12 cellular contexts compared by ENCODE assay signal in genomic region chr1:26861286-26861701, GRCh38. TPM values are rescaled to one million over a fixed set of nuclear protein-coding genes. Genes with fewer than 3 reads are reported as not detected.
DNase-seq lines count a peak whose midpoint lies in the region; ATAC-seq, FAIRE-seq and TF ChIP-seq lines count a peak whose summit lies in the region.
"Had no signal": no experiment of that assay in that cellular context is flagged by ENCODE, and none has a peak within 500 bp of the region (broad histone marks: within the 10 kb centered on the region; RNA-seq: fewer than 3 reads in every experiment).

No MANE protein-coding gene starts in this region.

- CTCF ChIA-PET in HEK293T (lab: Yijun Ruan, JAX): interaction anchor here (0.5 kb wide), 1 partner anchor 296 kb away, joined by 3 read pairs; no protein-coding TSS in a partner anchor

- POLR2A ChIA-PET in HEK293T (lab: Yijun Ruan, JAX): no interaction called here

- WGBS in small intestine, 3 donors: 36 to 60% (median 54%) methylated on average over 5 of the region's 5 CpGs

- ATAC-seq in GM18517 (IDR thresholded peaks at IDR 0.05; ENCODE audit: unreplicated experiment): no peak
- ATAC-seq: GM12878; stimulated activated naive CD8-positive, alpha-beta T cell treated with anti-CD3 and anti-CD28 coated beads, Interleukin-15, amount 100 ng/mL, for 72 hours had no signal

- intact Hi-C loops in posterior vena cava (cut with DNase I): loop anchor here in 1 of 2 donors (10.0 kb wide), 1 partner anchor 1204 kb away; no protein-coding TSS in a partner anchor

- peaks cover 5% of the 10 kb centered on the region for H3K36me3 ChIP-seq in GM06990 (ENCODE audit: control insufficient read depth, insufficient read depth, low read length)
- no peaks in the 10 kb centered on the region for H3K36me3 ChIP-seq in small intestine (ENCODE audit: control insufficient read depth in 2 of 2, insufficient read depth in 2 of 2, low read length in 2 of 2)

- DNase-seq in GM06990 (ENCODE audit: extremely low read depth, insufficient read length): no peak
- DNase-seq in RCC 7860 (ENCODE audit: low spot score): peak; percentile 12
- DNase-seq in epithelial cell of proximal tubule (ENCODE audit: low read depth): no peak
- DNase-seq in small intestine: peak; percentile 29
- DNase-seq in posterior vena cava (ENCODE audit: low spot score): no peak
- no peak for DNase-seq in HEK293T (ENCODE audit: extremely low spot score)
- DNase-seq: activated gamma-delta T cell treated with Interleukin-2 at 50 U/mL for 16 hours; stimulated activated naive CD8-positive, alpha-beta T cell treated with anti-CD3 and anti-CD28 coated beads, Interleukin-15, amount 100 ng/mL, for 72 hours; T-helper 2 cell had no signal

- no peaks in the 10 kb centered on the region for H3K9me3 ChIP-seq in small intestine (ENCODE audit: control insufficient read depth, low read depth)

- H3K27ac ChIP-seq in small intestine (ENCODE audit: low read depth in 1 of 2, low read length in 1 of 2): no peak overlapping the region

- H3K4me1 ChIP-seq in small intestine (ENCODE audit: control insufficient read depth in 2 of 2, insufficient read depth in 1 of 2, low read depth in 1 of 2, low read length in 1 of 2): no peaks in the 10 kb centered on the region

- FAIRE-seq in RCC 7860 (lab: Jason Lieb, UNC) (no peak), small intestine (lab: Jason Lieb, UNC) (no peak)
- FAIRE-seq: endometrium, GM12878 had no signal

- no peak overlapping the region for H3K4me3 ChIP-seq in GM06990 (replicated peaks; ENCODE audit: low read depth, low read length)
- no peak overlapping the region for H3K4me3 ChIP-seq in epithelial cell of proximal tubule (ENCODE audit: low read depth, low read length)
- H3K4me3 ChIP-seq in small intestine (ENCODE audit: low read depth in 1 of 2, low read length in 2 of 2): no peak overlapping the region
- H3K4me3 ChIP-seq: GM12878 had no signal

- TF ChIP-seq CTCF in GM06990 (IDR thresholded peaks at IDR 0.05; ENCODE audit: insufficient read depth, low read length, poor library complexity, severe bottlenecking) (peak; percentile 10), epithelial cell of proximal tubule (conservative IDR thresholded peaks at IDR 0.05; ENCODE audit: low read depth, low read length) (peak; percentile 36)

- no peaks in the 10 kb centered on the region for H3K27me3 ChIP-seq in GM06990 (replicated peaks; ENCODE audit: control insufficient read depth, insufficient read depth, low read length)
- no peaks in the 10 kb centered on the region for H3K27me3 ChIP-seq in small intestine (ENCODE audit: control insufficient read depth in 2 of 2, insufficient read depth in 2 of 2, low read length in 2 of 2)

TF ChIP-seq in HEK293T, 16 proteins besides CTCF, POLR2A, EP300 and RAD21:
- TF ChIP-seq SP1 (IDR thresholded peaks at IDR 0.05) (no peak), BHLHE40 (IDR thresholded peaks at IDR 0.05; ENCODE audit: borderline replicate concordance) (no peak), HDGF (IDR thresholded peaks at IDR 0.05; ENCODE audit: borderline replicate concordance) (no peak), PKNOX1 (IDR thresholded peaks at IDR 0.05) (no peak), TARDBP (IDR thresholded peaks at IDR 0.05) (no peak), L3MBTL2 (conservative IDR thresholded peaks at IDR 0.05) (no peak), FOXM1 (IDR thresholded peaks at IDR 0.05; ENCODE audit: borderline replicate concordance) (no peak), LEF1 (IDR thresholded peaks at IDR 0.05; ENCODE audit: borderline replicate concordance) (no peak)

RNA-seq across cellular contexts. Expression of gene SFN, which starts 1.7 kb away (rescaled TPM):
- total RNA-seq in epithelial cell of proximal tubule (213 and 239 TPM in 2 replicates), posterior vena cava (1 to 10 TPM; 1.2 to 6.7 TPM)
- polyA plus RNA-seq in small intestine: 100 to 1,000 TPM in 2 of 3 donors, 10 to 100 TPM in 1; 67.8 to 137 (median 128) TPM

RNA-seq across cellular contexts. Expression of gene GPN2, which starts 28.8 kb away (rescaled TPM):
- total RNA-seq in epithelial cell of proximal tubule (10.9 and 14.6 TPM in 2 replicates), posterior vena cava (10 to 100 TPM; 17.7 to 19.4 TPM)
- 10 to 100 TPM; 13.5 to 21.9 (median 18.2) TPM for polyA plus RNA-seq in small intestine

RNA-seq across cellular contexts. Expression of gene ZDHHC18, which starts 34.8 kb away (rescaled TPM):
- total RNA-seq in epithelial cell of proximal tubule: 34.2 and 53.3 TPM in 2 replicates
- 10 to 100 TPM in 1 of 3 donors, 1 to 10 TPM in 2; 7.2 to 10.5 (median 7.8) TPM for polyA plus RNA-seq in small intestine
- 10 to 100 TPM; 17.4 to 17.7 TPM for total RNA-seq in posterior vena cava

RNA-seq across cellular contexts. Expression of gene GPATCH3, which starts 39.0 kb away (rescaled TPM):
- total RNA-seq in epithelial cell of proximal tubule (6.7 and 10.2 TPM in 2 replicates), posterior vena cava (1 to 10 TPM; 7.1 to 9.2 TPM)
- 10 to 100 TPM; 11.0 to 55.7 (median 43.2) TPM for polyA plus RNA-seq in small intestine

RNA-seq across cellular contexts. Expression of gene NR0B2, which starts 52.5 kb away (rescaled TPM):
- total RNA-seq in epithelial cell of proximal tubule: not detected in 2 replicates
- polyA plus RNA-seq in small intestine: 100 to 1,000 TPM in 2 of 3 donors, 10 to 100 TPM in 1; 54.9 to 443 (median 366) TPM
- not detected for total RNA-seq in posterior vena cava
- total RNA-seq: GM12878 had no signal
- polyA plus RNA-seq: GM12878 had no signal

Comparison
In these comparisons a context has a peak if more than half of its experiments do, and no peak if none do; other contexts are left out.
1. DNase-seq: peak in RCC 7860 (single experiment) and small intestine (single experiment); none in GM06990 (single experiment), epithelial cell of proximal tubule (single experiment), posterior vena cava (single experiment) and HEK293T (single experiment).
2. RNA of gene SFN, which starts 1.7 kb away (total RNA-seq): 213 to 239 TPM in epithelial cell of proximal tubule; 1.2 to 6.7 TPM in posterior vena cava; every median in the first group is over 10 times any median in the second.